Comparison of ENCODE assay signal across 10 cellular contexts in genomic region chr4:144906181-144906895, GRCh38.
DNase-seq lines count a peak whose midpoint lies in the region; ATAC-seq, FAIRE-seq and TF ChIP-seq lines count a peak whose summit lies in the region.
"Had no signal": no experiment of that assay in that cellular context is flagged by ENCODE, and none has a peak within 500 bp of the region (broad histone marks: within the 10 kb centered on the region; RNA-seq: fewer than 3 reads in every experiment).

No MANE protein-coding gene starts in this region.

- H3K4me1 ChIP-seq in prostate gland (replicated peaks): no peaks in the 10 kb centered on the region
- H3K4me1 ChIP-seq: esophagus squamous epithelium had no signal

- no peaks in the 10 kb centered on the region for H3K27me3 ChIP-seq in prostate gland (replicated peaks; ENCODE audit: insufficient read depth)
- H3K27me3 ChIP-seq: esophagus squamous epithelium had no signal

- H3K36me3 ChIP-seq in prostate gland: no peaks in the 10 kb centered on the region
- H3K36me3 ChIP-seq: esophagus squamous epithelium had no signal

- no peak overlapping the region for H3K4me3 ChIP-seq in NB4 (ENCODE audit: low read depth, low read length)
- no peak overlapping the region for H3K4me3 ChIP-seq in prostate gland
- H3K4me3 ChIP-seq: esophagus squamous epithelium had no signal

- H3K27ac ChIP-seq in prostate gland: no peak overlapping the region
- H3K27ac ChIP-seq: esophagus squamous epithelium had no signal

- TF ChIP-seq POLR2A in NB4 (IDR thresholded peaks at IDR 0.05; ENCODE audit: extremely low read depth, insufficient read length) (no peak), prostate gland (IDR thresholded peaks at IDR 0.05) (no peak)

- ATAC-seq in GM21717 (IDR thresholded peaks at IDR 0.05; ENCODE audit: unreplicated experiment) (peak; percentile 56), left cardiac atrium (peak; percentile 27 to 51), HG02970 (IDR thresholded peaks at IDR 0.05; ENCODE audit: low FRiP score, unreplicated experiment) (no peak)

- TF ChIP-seq CTCF in NB4 (IDR thresholded peaks at IDR 0.05; ENCODE audit: low read depth, low read length) (no peak), D721Med (IDR thresholded peaks at IDR 0.05; ENCODE audit: insufficient read depth, missing control alignments) (no peak), prostate gland (IDR thresholded peaks at IDR 0.05) (no peak), GM10266 (IDR thresholded peaks at IDR 0.05; ENCODE audit: control insufficient read depth, insufficient read depth, low read depth, missing control alignments) (no peak)

- peak; percentile 11 for DNase-seq in ELF-1 (ENCODE audit: low read depth, low spot score)
- peak; percentile 1 for DNase-seq in NB4 (ENCODE audit: low read depth)
- DNase-seq in left cardiac atrium: no peak
- no peak for DNase-seq in D721Med (ENCODE audit: insufficient read length, low spot score)
- DNase-seq in prostate gland (ENCODE audit: low spot score): no peak
- DNase-seq in GM10266 (ENCODE audit: extremely low spot score): no peak
- DNase-seq: esophagus squamous epithelium, NCI-H2227 treated with DMSO at 0.1 percent for 48 hours had no signal

- FAIRE-seq in D721Med (lab: Jason Lieb, UNC): no peak

- intact Hi-C loops in left cardiac atrium (cut with DNase I): no loop called here
- intact Hi-C loops in prostate gland (cut with DNase I): no loop called here

- WGBS in prostate gland: 76% methylated on average over 5 of the region's 5 CpGs

- H3K9me3 ChIP-seq in prostate gland: no peaks in the 10 kb centered on the region
- H3K9me3 ChIP-seq: esophagus squamous epithelium had no signal

Comparison
In these comparisons a context has a peak if more than half of its experiments do, and no peak if none do; other contexts are left out.
1. DNase-seq: peak in ELF-1 (single experiment) and NB4 (single experiment); none in left cardiac atrium (single experiment), D721Med (single experiment), prostate gland (single experiment) and GM10266 (single experiment).